Comparison of ENCODE assay signal across 1 cellular context in genomic region chr1:1179339-1179982, GRCh38.
TF ChIP-seq lines count a peak whose summit lies in the region.

No MANE protein-coding gene starts in this region.

TF ChIP-seq in HepG2, 621 proteins besides CTCF, POLR2A, EP300 and RAD21:
- peak; percentile 64 for TF ChIP-seq ATF7 (IDR thresholded peaks at IDR 0.05)
- no peak for TF ChIP-seq ATF7 (CRISPR knock-in tag; IDR thresholded peaks at IDR 0.05)
- TF ChIP-seq NR2C2 (CRISPR knock-in tag; IDR thresholded peaks at IDR 0.05; ENCODE audit: borderline replicate concordance) = 0 out of 2 replicates have a peak, but pooled peaks have one; percentile 5
- TF ChIP-seq MYPOP (CRISPR knock-in tag; IDR thresholded peaks at IDR 0.05) = no peak
- no peak for TF ChIP-seq KAT8 (CRISPR knock-in tag; IDR thresholded peaks at IDR 0.05)
- peak; percentile 66 for TF ChIP-seq CREB1 (IDR thresholded peaks at IDR 0.05)
- TF ChIP-seq CREB1 (CRISPR knock-in tag; IDR thresholded peaks at IDR 0.05) = no peak
- 0 out of 2 replicates have a peak, but pooled peaks have one; percentile 21 for TF ChIP-seq HOXA3 (CRISPR knock-in tag; IDR thresholded peaks at IDR 0.05)
- TF ChIP-seq ZBTB21 (CRISPR knock-in tag; IDR thresholded peaks at IDR 0.05) = peak; percentile 46; the same call in 1 of the 2 replicates
TF ChIP-seq in HepG2: peak in this region for 5.
